ENCODE assay signal across 1 cellular context in the genomic region with DNA sequence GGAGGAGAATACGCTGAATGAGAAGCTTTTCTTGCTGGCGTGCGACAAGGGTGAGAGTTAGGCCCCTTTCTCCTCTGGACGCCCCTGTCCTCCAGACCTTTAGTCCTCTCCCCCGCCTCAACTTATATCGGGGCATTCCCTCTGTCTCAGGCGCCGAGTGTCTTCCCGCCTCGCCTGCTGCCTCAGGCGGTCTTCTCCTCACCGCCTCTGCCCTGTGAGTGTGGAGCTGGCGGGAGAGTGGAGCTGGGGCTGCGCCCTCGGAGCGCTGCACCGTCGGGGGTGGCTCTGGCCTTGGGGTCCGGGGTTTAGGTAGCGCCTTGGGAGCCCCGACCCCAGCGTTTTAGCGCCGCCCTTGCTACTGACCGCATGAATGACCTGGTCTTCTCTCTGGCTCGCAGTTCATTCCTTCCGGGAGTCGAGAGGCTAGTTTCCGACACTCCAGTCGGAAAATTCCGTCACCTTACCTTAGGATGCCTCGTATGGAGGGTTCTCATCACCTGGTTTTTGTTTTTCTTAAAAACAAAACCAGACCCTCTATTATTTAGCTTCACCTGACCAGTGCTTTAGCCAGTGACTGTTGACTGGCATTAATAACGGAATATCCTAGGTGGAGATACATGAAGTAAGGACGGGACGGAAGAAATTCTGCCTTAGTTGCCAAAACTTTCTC.
TF ChIP-seq lines count a peak whose summit lies in the region.

No MANE protein-coding gene starts in this region.

TF ChIP-seq in HEK293, 187 proteins besides CTCF, POLR2A, EP300 and RAD21 (continued from another document and continues in another):
- TF ChIP-seq, protein P1, sequence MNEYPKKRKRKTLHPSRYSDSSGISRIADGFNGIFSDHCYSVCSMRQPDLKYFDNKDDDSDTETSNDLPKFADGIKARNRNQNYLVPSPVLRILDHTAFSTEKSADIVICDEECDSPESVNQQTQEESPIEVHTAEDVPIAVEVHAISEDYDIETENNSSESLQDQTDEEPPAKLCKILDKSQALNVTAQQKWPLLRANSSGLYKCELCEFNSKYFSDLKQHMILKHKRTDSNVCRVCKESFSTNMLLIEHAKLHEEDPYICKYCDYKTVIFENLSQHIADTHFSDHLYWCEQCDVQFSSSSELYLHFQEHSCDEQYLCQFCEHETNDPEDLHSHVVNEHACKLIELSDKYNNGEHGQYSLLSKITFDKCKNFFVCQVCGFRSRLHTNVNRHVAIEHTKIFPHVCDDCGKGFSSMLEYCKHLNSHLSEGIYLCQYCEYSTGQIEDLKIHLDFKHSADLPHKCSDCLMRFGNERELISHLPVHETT (tag by site-specific recombination; IDR thresholded peaks at IDR 0.05) = no peak
- TF ChIP-seq, protein P2, sequence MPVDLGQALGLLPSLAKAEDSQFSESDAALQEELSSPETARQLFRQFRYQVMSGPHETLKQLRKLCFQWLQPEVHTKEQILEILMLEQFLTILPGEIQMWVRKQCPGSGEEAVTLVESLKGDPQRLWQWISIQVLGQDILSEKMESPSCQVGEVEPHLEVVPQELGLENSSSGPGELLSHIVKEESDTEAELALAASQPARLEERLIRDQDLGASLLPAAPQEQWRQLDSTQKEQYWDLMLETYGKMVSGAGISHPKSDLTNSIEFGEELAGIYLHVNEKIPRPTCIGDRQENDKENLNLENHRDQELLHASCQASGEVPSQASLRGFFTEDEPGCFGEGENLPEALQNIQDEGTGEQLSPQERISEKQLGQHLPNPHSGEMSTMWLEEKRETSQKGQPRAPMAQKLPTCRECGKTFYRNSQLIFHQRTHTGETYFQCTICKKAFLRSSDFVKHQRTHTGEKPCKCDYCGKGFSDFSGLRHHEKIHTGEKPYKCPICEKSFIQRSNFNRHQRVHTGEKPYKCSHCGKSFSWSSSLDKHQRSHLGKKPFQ (tag by site-specific recombination; IDR thresholded peaks at IDR 0.05) = no peak
- TF ChIP-seq ZNF354C (tag by site-specific recombination; IDR thresholded peaks at IDR 0.05; ENCODE audit: borderline replicate concordance, low read depth) (no peak), ZBTB1 (tag by site-specific recombination; IDR thresholded peaks at IDR 0.05) (no peak), SP2 (tag by site-specific recombination; IDR thresholded peaks at IDR 0.05) (peak; percentile 29; the same call in 1 of the 2 replicates), ZNF132 (tag by site-specific recombination; IDR thresholded peaks at IDR 0.05; ENCODE audit: borderline replicate concordance) (no peak), ZNF155 (tag by site-specific recombination; IDR thresholded peaks at IDR 0.05) (no peak), GLIS2 (tag by site-specific recombination; IDR thresholded peaks at IDR 0.05) (no peak; the same call in none of the 2 replicates), PRDM1 (tag by site-specific recombination; IDR thresholded peaks at IDR 0.05) (no peak), ZBTB48 (tag by site-specific recombination; IDR thresholded peaks at IDR 0.05) (no peak), ZNF629 (tag by site-specific recombination; IDR thresholded peaks at IDR 0.05) (0 out of 2 replicates have a peak, but pooled peaks have one; percentile 16), GLI4 (tag by site-specific recombination; IDR thresholded peaks at IDR 0.05) (0 out of 2 replicates have a peak, but pooled peaks have one; percentile 43), ZNF184 (tag by site-specific recombination; IDR thresholded peaks at IDR 0.05) (no peak), ZNF555 (tag by site-specific recombination; conservative IDR thresholded peaks at IDR 0.05) (no peak), ZNF558 (tag by site-specific recombination; IDR thresholded peaks at IDR 0.05) (no peak), MYNN (tag by site-specific recombination; IDR thresholded peaks at IDR 0.05; ENCODE audit: borderline replicate concordance) (no peak), KLF16 (tag by site-specific recombination; IDR thresholded peaks at IDR 0.05) (peak; percentile 63; the same call in 1 of the 2 replicates), GLIS1 (tag by site-specific recombination; IDR thresholded peaks at IDR 0.05) (no peak; the same call in 1 of the 2 replicates), ZNF777 (tag by site-specific recombination; IDR thresholded peaks at IDR 0.05; ENCODE audit: borderline replicate concordance) (peak; percentile 69; the same call in 1 of the 2 replicates), ZNF24 (tag by site-specific recombination; IDR thresholded peaks at IDR 0.05) (no peak), ZNF76 (tag by site-specific recombination; IDR thresholded peaks at IDR 0.05; ENCODE audit: borderline replicate concordance, low read depth) (peak; percentile 29; the same call in 1 of the 2 replicates), EGR2 (tag by site-specific recombination; IDR thresholded peaks at IDR 0.05; ENCODE audit: low read depth) (peak; percentile 18; the same call in 1 of the 2 replicates), MEIS1 (CRISPR knock-in tag; IDR thresholded peaks at IDR 0.05; ENCODE audit: borderline replicate concordance) (no peak), ZNF792 (tag by site-specific recombination; IDR thresholded peaks at IDR 0.05) (no peak), ZNF175 (tag by site-specific recombination; IDR thresholded peaks at IDR 0.05) (no peak), ZNF10 (tag by site-specific recombination; IDR thresholded peaks at IDR 0.05) (peak; percentile 48; the same call in 1 of the 2 replicates)
- TF ChIP-seq, protein P3, sequence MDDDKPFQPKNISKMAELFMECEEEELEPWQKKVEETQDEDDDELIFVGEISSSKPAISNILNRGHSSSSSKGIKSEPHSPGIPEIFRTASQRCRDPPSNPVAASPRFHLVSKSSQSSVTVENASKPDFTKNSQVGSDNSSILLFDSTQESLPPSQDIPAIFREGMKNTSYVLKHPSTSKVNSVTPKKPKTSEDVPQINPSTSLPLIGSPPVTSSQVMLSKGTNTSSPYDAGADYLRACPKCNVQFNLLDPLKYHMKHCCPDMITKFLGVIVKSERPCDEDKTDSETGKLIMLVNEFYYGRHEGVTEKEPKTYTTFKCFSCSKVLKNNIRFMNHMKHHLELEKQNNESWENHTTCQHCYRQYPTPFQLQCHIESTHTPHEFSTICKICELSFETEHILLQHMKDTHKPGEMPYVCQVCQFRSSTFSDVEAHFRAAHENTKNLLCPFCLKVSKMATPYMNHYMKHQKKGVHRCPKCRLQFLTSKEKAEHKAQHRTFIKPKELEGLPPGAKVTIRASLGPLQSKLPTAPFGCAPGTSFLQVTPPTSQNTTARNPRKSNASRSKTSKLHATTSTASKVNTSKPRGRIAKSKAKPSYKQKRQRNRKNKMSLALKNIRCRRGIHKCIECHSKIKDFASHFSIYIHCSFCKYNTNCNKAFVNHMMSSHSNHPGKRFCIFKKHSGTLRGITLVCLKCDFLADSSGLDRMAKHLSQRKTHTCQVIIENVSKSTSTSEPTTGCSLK (tag by site-specific recombination; IDR thresholded peaks at IDR 0.05) = no peak
- TF ChIP-seq, protein P4, sequence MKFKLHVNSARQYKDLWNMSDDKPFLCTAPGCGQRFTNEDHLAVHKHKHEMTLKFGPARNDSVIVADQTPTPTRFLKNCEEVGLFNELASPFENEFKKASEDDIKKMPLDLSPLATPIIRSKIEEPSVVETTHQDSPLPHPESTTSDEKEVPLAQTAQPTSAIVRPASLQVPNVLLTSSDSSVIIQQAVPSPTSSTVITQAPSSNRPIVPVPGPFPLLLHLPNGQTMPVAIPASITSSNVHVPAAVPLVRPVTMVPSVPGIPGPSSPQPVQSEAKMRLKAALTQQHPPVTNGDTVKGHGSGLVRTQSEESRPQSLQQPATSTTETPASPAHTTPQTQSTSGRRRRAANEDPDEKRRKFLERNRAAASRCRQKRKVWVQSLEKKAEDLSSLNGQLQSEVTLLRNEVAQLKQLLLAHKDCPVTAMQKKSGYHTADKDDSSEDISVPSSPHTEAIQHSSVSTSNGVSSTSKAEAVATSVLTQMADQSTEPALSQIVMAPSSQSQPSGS (tag by site-specific recombination; IDR thresholded peaks at IDR 0.05; ENCODE audit: low read depth) = no peak
- TF ChIP-seq, protein P5, sequence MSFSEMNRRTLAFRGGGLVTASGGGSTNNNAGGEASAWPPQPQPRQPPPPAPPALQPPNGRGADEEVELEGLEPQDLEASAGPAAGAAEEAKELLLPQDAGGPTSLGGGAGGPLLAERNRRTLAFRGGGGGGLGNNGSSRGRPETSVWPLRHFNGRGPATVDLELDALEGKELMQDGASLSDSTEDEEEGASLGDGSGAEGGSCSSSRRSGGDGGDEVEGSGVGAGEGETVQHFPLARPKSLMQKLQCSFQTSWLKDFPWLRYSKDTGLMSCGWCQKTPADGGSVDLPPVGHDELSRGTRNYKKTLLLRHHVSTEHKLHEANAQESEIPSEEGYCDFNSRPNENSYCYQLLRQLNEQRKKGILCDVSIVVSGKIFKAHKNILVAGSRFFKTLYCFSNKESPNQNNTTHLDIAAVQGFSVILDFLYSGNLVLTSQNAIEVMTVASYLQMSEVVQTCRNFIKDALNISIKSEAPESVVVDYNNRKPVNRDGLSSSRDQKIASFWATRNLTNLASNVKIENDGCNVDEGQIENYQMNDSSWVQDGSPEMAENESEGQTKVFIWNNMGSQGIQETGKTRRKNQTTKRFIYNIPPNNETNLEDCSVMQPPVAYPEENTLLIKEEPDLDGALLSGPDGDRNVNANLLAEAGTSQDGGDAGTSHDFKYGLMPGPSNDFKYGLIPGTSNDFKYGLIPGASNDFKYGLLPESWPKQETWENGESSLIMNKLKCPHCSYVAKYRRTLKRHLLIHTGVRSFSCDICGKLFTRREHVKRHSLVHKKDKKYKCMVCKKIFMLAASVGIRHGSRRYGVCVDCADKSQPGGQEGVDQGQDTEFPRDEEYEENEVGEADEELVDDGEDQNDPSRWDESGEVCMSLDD (tag by site-specific recombination; IDR thresholded peaks at IDR 0.05) = no peak
- TF ChIP-seq, protein P6, sequence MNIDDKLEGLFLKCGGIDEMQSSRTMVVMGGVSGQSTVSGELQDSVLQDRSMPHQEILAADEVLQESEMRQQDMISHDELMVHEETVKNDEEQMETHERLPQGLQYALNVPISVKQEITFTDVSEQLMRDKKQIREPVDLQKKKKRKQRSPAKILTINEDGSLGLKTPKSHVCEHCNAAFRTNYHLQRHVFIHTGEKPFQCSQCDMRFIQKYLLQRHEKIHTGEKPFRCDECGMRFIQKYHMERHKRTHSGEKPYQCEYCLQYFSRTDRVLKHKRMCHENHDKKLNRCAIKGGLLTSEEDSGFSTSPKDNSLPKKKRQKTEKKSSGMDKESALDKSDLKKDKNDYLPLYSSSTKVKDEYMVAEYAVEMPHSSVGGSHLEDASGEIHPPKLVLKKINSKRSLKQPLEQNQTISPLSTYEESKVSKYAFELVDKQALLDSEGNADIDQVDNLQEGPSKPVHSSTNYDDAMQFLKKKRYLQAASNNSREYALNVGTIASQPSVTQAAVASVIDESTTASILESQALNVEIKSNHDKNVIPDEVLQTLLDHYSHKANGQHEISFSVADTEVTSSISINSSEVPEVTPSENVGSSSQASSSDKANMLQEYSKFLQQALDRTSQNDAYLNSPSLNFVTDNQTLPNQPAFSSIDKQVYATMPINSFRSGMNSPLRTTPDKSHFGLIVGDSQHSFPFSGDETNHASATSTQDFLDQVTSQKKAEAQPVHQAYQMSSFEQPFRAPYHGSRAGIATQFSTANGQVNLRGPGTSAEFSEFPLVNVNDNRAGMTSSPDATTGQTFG (tag by site-specific recombination; IDR thresholded peaks at IDR 0.05; ENCODE audit: borderline replicate concordance) = no peak
- TF ChIP-seq, protein P7, sequence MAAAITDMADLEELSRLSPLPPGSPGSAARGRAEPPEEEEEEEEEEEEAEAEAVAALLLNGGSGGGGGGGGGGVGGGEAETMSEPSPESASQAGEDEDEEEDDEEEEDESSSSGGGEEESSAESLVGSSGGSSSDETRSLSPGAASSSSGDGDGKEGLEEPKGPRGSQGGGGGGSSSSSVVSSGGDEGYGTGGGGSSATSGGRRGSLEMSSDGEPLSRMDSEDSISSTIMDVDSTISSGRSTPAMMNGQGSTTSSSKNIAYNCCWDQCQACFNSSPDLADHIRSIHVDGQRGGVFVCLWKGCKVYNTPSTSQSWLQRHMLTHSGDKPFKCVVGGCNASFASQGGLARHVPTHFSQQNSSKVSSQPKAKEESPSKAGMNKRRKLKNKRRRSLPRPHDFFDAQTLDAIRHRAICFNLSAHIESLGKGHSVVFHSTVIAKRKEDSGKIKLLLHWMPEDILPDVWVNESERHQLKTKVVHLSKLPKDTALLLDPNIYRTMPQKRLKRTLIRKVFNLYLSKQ (tag by site-specific recombination; IDR thresholded peaks at IDR 0.05; ENCODE audit: borderline replicate concordance) = no peak
- TF ChIP-seq, protein P8, sequence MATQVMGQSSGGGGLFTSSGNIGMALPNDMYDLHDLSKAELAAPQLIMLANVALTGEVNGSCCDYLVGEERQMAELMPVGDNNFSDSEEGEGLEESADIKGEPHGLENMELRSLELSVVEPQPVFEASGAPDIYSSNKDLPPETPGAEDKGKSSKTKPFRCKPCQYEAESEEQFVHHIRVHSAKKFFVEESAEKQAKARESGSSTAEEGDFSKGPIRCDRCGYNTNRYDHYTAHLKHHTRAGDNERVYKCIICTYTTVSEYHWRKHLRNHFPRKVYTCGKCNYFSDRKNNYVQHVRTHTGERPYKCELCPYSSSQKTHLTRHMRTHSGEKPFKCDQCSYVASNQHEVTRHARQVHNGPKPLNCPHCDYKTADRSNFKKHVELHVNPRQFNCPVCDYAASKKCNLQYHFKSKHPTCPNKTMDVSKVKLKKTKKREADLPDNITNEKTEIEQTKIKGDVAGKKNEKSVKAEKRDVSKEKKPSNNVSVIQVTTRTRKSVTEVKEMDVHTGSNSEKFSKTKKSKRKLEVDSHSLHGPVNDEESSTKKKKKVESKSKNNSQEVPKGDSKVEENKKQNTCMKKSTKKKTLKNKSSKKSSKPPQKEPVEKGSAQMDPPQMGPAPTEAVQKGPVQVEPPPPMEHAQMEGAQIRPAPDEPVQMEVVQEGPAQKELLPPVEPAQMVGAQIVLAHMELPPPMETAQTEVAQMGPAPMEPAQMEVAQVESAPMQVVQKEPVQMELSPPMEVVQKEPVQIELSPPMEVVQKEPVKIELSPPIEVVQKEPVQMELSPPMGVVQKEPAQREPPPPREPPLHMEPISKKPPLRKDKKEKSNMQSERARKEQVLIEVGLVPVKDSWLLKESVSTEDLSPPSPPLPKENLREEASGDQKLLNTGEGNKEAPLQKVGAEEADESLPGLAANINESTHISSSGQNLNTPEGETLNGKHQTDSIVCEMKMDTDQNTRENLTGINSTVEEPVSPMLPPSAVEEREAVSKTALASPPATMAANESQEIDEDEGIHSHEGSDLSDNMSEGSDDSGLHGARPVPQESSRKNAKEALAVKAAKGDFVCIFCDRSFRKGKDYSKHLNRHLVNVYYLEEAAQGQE (tag by site-specific recombination; IDR thresholded peaks at IDR 0.05) = no peak
